ENCODE assay signal across 8 cellular contexts in the genomic region with DNA sequence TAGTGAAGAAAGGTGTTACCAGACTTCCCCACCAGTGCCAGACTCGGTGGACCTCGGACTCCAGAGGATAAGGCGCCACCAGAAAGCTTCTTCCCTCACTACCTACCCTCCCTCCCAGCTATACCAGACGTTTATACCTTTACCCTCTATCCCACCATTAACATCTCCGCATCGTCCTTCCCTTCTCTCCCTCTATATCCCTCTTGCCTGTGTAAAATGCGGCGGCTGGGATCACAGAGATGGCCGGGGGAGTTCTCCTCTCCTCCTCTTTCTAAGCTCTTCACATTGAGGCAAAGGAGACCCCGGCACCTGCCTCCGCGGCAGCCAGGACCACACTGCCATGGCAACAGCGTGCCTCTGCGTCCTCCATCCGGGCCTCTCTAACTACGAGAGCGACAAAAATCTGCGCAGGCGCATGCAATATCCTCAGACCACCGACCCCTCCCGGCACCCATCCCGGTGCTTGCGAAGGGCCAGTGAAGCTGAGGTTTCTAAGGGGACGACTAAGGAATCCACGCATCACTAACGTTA. TPM values are rescaled to one million over a fixed set of nuclear protein-coding genes. Genes with fewer than 3 reads are reported as not detected.
DNase-seq lines count a peak whose midpoint lies in the region; ATAC-seq, FAIRE-seq and TF ChIP-seq lines count a peak whose summit lies in the region.

A gene (minus strand): TSS at position 394 of the 531 bp plus-strand sequence. CDS start 2,547 bp downstream, outside the sequence.

- POLR2A ChIA-PET in HepG2 (lab: Yijun Ruan, JAX), result no interaction called here

- no peak within 1 kb of the TSS for H3K9ac ChIP-seq in HepG2 (ENCODE audit: insufficient read depth, low read depth, low read length)

- no TSS peak for BruUV-seq in HepG2 (replicated peaks; lab: Mats Ljungman, UMichigan)

- H3K79me2 ChIP-seq in HepG2 (ENCODE audit: insufficient read depth, low read length), result no peaks in the 10 kb centered on the region

- no peak within 1 kb of the TSS for H2AFZ ChIP-seq in HepG2 (ENCODE audit: low read length)

- TF ChIP-seq EP300 in HepG2 (IDR thresholded peaks at IDR 0.05; ENCODE audit: low read depth in 2 of 2, low read length in 2 of 2) (no peak), HepG2 (CRISPR knock-in tag; IDR thresholded peaks at IDR 0.05; ENCODE audit: borderline replicate concordance) (no peak)

- peak within 1 kb of the TSS in 2 of 3 experiments; percentile 2 to 52; a peak in 3 of 6 replicates for H3K4me3 ChIP-seq in HepG2 (replicated peaks in 1 of 3; ENCODE audit: insufficient read depth in 1 of 3, low read depth in 2 of 3, low read length in 3 of 3)

- no peak for TF ChIP-seq POLR2A in HepG2 (IDR thresholded peaks at IDR 0.05; ENCODE audit: insufficient read depth in 1 of 2, low read depth in 2 of 2, low read length in 2 of 2)

- H3K4me2 ChIP-seq in HepG2 (ENCODE audit: low read depth, low read length), result peak within 1 kb of the TSS; percentile 59

- H3K27ac ChIP-seq in HepG2 (ENCODE audit: extremely low read length, insufficient read depth, low read length), result no peak within 1 kb of the TSS

- intact Hi-C loops in HepG2 (cut with micrococcal nuclease; ENCODE audit: unreplicated experiment), result no loop called here

- FAIRE-seq in HepG2 (lab: Jason Lieb, UNC), result no peak

- DNase-seq in AG20443 (ENCODE audit: low spot score) (peak; percentile 53), NCI-H1436 (lab: John Stamatoyannopoulos, UW) (peak; percentile 92), dermis blood vessel endothelial cell (peak; percentile 28), HepG2 (ENCODE audit: low spot score) (peak; percentile 3)
- peak; percentile 34 to 49 for DNase-seq in activated CD4-positive, alpha-beta T cell treated with anti-CD3 and anti-CD28 coated beads for 4 hours
- DNase-seq in stimulated activated CD4-positive, alpha-beta T cell treated with anti-CD3 and anti-CD28 coated beads, Interleukin-2, amount 100 ng/mL, for 48 hours, result peak; percentile 41 to 58

- H3K9me3 ChIP-seq in HepG2 (ENCODE audit: low read length), result 0 out of 2 replicates have a peak, but pooled peaks cover under 1% of the 10 kb centered on the region

- no peaks in the 10 kb centered on the region for H3K36me3 ChIP-seq in HepG2 (replicated peaks in 1 of 2; ENCODE audit: control insufficient read depth in 1 of 2, insufficient read depth in 2 of 2, low read length in 2 of 2)

- CTCF ChIA-PET in HepG2 (lab: Yijun Ruan, JAX; ENCODE audit: low intra/inter-chr PET ratio, low total read pairs), result no interaction called here

- 6% methylated on average over 20 of the region's 26 CpGs for WGBS in HepG2 (ENCODE audit: low lambda C conversion rate)

- in situ Hi-C loops in HepG2 (cut with HindIII; ENCODE audit: extremely low pct_ligation_motif_present, low pct_unique_long_range_greater_than_20kb), result no loop called here

- H3K4me1 ChIP-seq in HepG2 (ENCODE audit: insufficient read depth, low read length), result 0 out of 2 replicates have a peak, but pooled peaks cover 9% of the 10 kb centered on the region

- TF ChIP-seq CTCF in HepG2 (CRISPR knock-in tag; IDR thresholded peaks at IDR 0.05), result no peak

- H3K27me3 ChIP-seq in HepG2 (ENCODE audit: control insufficient read depth in 1 of 2, insufficient read depth in 2 of 2, low read length in 2 of 2), result peaks cover 2 to 16% of the 10 kb centered on the region in 2 experiments; a peak in 4 of 5 replicates

- TF ChIP-seq RAD21 in HepG2 (CRISPR knock-in tag; IDR thresholded peaks at IDR 0.05), result no peak

- no peaks in the 10 kb centered on the region for H4K20me1 ChIP-seq in HepG2 (ENCODE audit: insufficient read depth, low read length)

- ATAC-seq in GM21367 (IDR thresholded peaks at IDR 0.05; ENCODE audit: unreplicated experiment), result peak; percentile 74
- ATAC-seq in HepG2, result peak; percentile 80
- ATAC-seq in HG03571 (IDR thresholded peaks at IDR 0.05; ENCODE audit: unreplicated experiment), result no peak

TF ChIP-seq in HepG2, 621 proteins besides CTCF, POLR2A, EP300 and RAD21:
- peak; percentile 72 for TF ChIP-seq RFX3 (CRISPR knock-in tag; IDR thresholded peaks at IDR 0.05)
- 0 out of 2 replicates have a peak, but pooled peaks have one; percentile 13 for TF ChIP-seq SALL1 (CRISPR knock-in tag; IDR thresholded peaks at IDR 0.05)
- TF ChIP-seq KLF6 (CRISPR knock-in tag; IDR thresholded peaks at IDR 0.05), result no peak
- TF ChIP-seq RFX1 (IDR thresholded peaks at IDR 0.05), result peak; percentile 35; the same call in 1 of the 2 replicates
- TF ChIP-seq SIN3B (IDR thresholded peaks at IDR 0.05; ENCODE audit: low read length), result no peak
- TF ChIP-seq ZMYM4 (CRISPR knock-in tag; IDR thresholded peaks at IDR 0.05), result peak; percentile 35; the same call in 1 of the 2 replicates
- TF ChIP-seq, protein P1, sequence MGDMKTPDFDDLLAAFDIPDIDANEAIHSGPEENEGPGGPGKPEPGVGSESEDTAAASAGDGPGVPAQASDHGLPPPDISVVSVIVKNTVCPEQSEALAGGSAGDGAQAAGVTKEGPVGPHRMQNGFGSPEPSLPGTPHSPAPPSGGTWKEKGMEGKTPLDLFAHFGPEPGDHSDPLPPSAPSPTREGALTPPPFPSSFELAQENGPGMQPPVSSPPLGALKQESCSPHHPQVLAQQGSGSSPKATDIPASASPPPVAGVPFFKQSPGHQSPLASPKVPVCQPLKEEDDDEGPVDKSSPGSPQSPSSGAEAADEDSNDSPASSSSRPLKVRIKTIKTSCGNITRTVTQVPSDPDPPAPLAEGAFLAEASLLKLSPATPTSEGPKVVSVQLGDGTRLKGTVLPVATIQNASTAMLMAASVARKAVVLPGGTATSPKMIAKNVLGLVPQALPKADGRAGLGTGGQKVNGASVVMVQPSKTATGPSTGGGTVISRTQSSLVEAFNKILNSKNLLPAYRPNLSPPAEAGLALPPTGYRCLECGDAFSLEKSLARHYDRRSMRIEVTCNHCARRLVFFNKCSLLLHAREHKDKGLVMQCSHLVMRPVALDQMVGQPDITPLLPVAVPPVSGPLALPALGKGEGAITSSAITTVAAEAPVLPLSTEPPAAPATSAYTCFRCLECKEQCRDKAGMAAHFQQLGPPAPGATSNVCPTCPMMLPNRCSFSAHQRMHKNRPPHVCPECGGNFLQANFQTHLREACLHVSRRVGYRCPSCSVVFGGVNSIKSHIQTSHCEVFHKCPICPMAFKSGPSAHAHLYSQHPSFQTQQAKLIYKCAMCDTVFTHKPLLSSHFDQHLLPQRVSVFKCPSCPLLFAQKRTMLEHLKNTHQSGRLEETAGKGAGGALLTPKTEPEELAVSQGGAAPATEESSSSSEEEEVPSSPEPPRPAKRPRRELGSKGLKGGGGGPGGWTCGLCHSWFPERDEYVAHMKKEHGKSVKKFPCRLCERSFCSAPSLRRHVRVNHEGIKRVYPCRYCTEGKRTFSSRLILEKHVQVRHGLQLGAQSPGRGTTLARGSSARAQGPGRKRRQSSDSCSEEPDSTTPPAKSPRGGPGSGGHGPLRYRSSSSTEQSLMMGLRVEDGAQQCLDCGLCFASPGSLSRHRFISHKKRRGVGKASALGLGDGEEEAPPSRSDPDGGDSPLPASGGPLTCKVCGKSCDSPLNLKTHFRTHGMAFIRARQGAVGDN (CRISPR knock-in tag; IDR thresholded peaks at IDR 0.05), result peak; percentile 49

RNA-seq across cellular contexts. Expression of the gene that starts here (rescaled TPM):
- not detected in 2 replicates for total RNA-seq in dermis blood vessel endothelial cell
- total RNA-seq in HepG2 (2016; rRNA removed; fragmentation: Illumina TruSeq; extraction: Trizol), result 0.07 TPM in 1 of 2 replicates, not detected in the other
- not detected in 2 replicates for total RNA-seq in HepG2 (2016; cell fraction: cytosol; rRNA removed; fragmentation: Illumina TruSeq; extraction: Trizol; ENCODE audit: low read depth)
- total RNA-seq in HepG2 (2016; cell fraction: insoluble cytoplasmic fraction; rRNA removed; fragmentation: Illumina TruSeq; extraction: Trizol), result not detected in 2 replicates
- total RNA-seq in HepG2 (2016; cell fraction: membrane; rRNA removed; fragmentation: Illumina TruSeq; extraction: Trizol), result 0.10 TPM in 1 of 2 replicates, not detected in the other
- not detected in 2 replicates for total RNA-seq in HepG2 (2016; cell fraction: nucleus; rRNA removed; fragmentation: Illumina TruSeq; extraction: Trizol)
- not detected in 2 replicates for polyA plus RNA-seq in HepG2 (2011; rRNA removed)
- polyA plus RNA-seq in HepG2 (2011; cell fraction: cytosol; rRNA removed), result not detected in 2 replicates
- polyA plus RNA-seq in HepG2 (2011; cell fraction: nucleus; rRNA removed), result 0.09 and 0.11 TPM in 2 replicates
- not detected in 2 replicates for polyA plus RNA-seq in HepG2 (2012)
- not detected in 2 replicates for polyA plus RNA-seq in HepG2 (2016; cell fraction: cytosol; fragmentation: Illumina TruSeq; extraction: Trizol; ENCODE audit: low read depth)
- not detected in 2 replicates for polyA plus RNA-seq in HepG2 (2016; cell fraction: insoluble cytoplasmic fraction; fragmentation: Illumina TruSeq; extraction: Trizol; ENCODE audit: low read depth)
- polyA plus RNA-seq in HepG2 (2016; cell fraction: membrane; fragmentation: Illumina TruSeq; extraction: Trizol; ENCODE audit: low read depth), result not detected in 2 replicates
- polyA plus RNA-seq in HepG2 (2016; cell fraction: nucleus; fragmentation: Illumina TruSeq; extraction: Trizol; ENCODE audit: insufficient read depth, low read depth), result not detected in 2 replicates
- polyA minus RNA-seq in HepG2 (2011; rRNA and poly(A)+ RNA removed; ENCODE audit: low replicate concordance), result 0.28 TPM in 1 of 2 replicates, not detected in the other
- polyA minus RNA-seq in HepG2 (2011; cell fraction: cytosol; rRNA and poly(A)+ RNA removed), result not detected in 2 replicates
- polyA minus RNA-seq in HepG2 (2011; cell fraction: nucleus; rRNA and poly(A)+ RNA removed), result 0.62 and 0.77 TPM in 2 replicates

Comparison
In these comparisons a context has a peak if more than half of its experiments do, and no peak if none do; other contexts are left out.
1. Peak in DNase-seq in dermis blood vessel endothelial cell; RNA of the gene not detected or under 1 TPM.
2. Peak in DNase-seq, ATAC-seq, H3K4me3 ChIP-seq and H3K4me2 ChIP-seq in HepG2; RNA of the gene not detected or under 1 TPM.
3. DNase-seq: peak in every context shown above with its lines; median percentile 92 in NCI-H1436; 53 in AG20443; 50 in stimulated activated CD4-positive, alpha-beta T cell treated with anti-CD3 and anti-CD28 coated beads, Interleukin-2, amount 100 ng/mL, for 48 hours; 42 in activated CD4-positive, alpha-beta T cell treated with anti-CD3 and anti-CD28 coated beads for 4 hours; 28 in dermis blood vessel endothelial cell; 3 in HepG2.